Comparison of ENCODE assay signal across 21 cellular contexts in the genomic region with DNA sequence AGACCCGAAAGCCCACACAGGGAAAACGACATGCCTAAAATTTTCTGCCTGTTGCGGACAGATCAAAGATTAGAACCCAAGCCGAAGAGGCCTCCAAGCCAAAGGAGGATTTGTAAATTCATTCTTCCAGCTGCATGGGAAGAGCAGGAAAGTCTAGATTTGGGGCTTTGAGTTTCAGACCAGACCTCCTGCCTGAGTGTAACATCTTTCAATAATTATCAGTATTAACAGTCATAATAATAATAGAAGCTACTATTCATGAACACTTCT. TPM values are rescaled to one million over a fixed set of nuclear protein-coding genes. Genes with fewer than 3 reads are reported as not detected.
DNase-seq lines count a peak whose midpoint lies in the region; ATAC-seq, FAIRE-seq and TF ChIP-seq lines count a peak whose summit lies in the region.
"Had no signal": no experiment of that assay in that cellular context is flagged by ENCODE, and none has a peak within 500 bp of the region (broad histone marks: within the 10 kb centered on the region; RNA-seq: fewer than 3 reads in every experiment).

No MANE protein-coding gene starts in this region.

- TF ChIP-seq CTCF in astrocyte (IDR thresholded peaks at IDR 0.05; ENCODE audit: insufficient read depth, low read depth, low read length) (no peak), smooth muscle cell (IDR thresholded peaks at IDR 0.05; ENCODE audit: borderline replicate concordance, insufficient read depth, poor library complexity, severe bottlenecking) (no peak)

- H3K4ac ChIP-seq in mesendoderm (ENCODE audit: low read depth, low read length): no peak overlapping the region

- H3K4me1 Mint-ChIP-seq in astrocyte (ENCODE audit: low read depth, unreplicated experiment): peaks cover 29% of the 10 kb centered on the region
- no peaks in the 10 kb centered on the region for H3K4me1 Mint-ChIP-seq in stimulated activated effector memory CD8-positive, alpha-beta T cell treated with anti-CD3 and anti-CD28 coated beads, Interleukin-12 subunit alpha, Interleukin-12 subunit beta, amount 100 ng/mL, for 72 hours
- H3K4me1 Mint-ChIP-seq: natural killer cell had no signal

- no peak overlapping the region for H3K4me3 Mint-ChIP-seq in astrocyte (ENCODE audit: unreplicated experiment)
- no peak overlapping the region for H3K4me3 Mint-ChIP-seq in stimulated activated effector memory CD8-positive, alpha-beta T cell treated with anti-CD3 and anti-CD28 coated beads, Interleukin-12 subunit alpha, Interleukin-12 subunit beta, amount 100 ng/mL, for 72 hours
- H3K4me3 Mint-ChIP-seq: natural killer cell; stimulated activated naive CD8-positive, alpha-beta T cell treated with anti-CD3 and anti-CD28 coated beads, Interleukin-15, Interleukin-2, amounts not matched to agents 100 ng/mL and 50 ng/mL, for 24 hours had no signal

- H2BK15ac ChIP-seq in mesendoderm (replicated peaks; ENCODE audit: low read depth): no peak overlapping the region

- no peak overlapping the region for H4K5ac ChIP-seq in mesendoderm (ENCODE audit: low read length)

- H4K20me1 ChIP-seq in astrocyte (ENCODE audit: insufficient read depth, low read length) (no peaks in the 10 kb centered on the region), smooth muscle cell (ENCODE audit: low read depth) (peaks cover 21% of the 10 kb centered on the region)

- H3K79me2 ChIP-seq in ACC112 (ENCODE audit: control insufficient read depth, insufficient read depth, low read length, unreplicated experiment) (peaks cover 25% of the 10 kb centered on the region), astrocyte (ENCODE audit: insufficient read depth, low read length) (peaks cover 20% of the 10 kb centered on the region), mesendoderm (ENCODE audit: control insufficient read depth, insufficient read depth, low read length) (peaks cover 4% of the 10 kb centered on the region), smooth muscle cell (ENCODE audit: low read depth) (peaks cover 18% of the 10 kb centered on the region)

- H3F3A ChIP-seq in smooth muscle cell (ENCODE audit: low read depth): peaks cover 25% of the 10 kb centered on the region

- peaks cover 5% of the 10 kb centered on the region for H3K27me3 Mint-ChIP-seq in astrocyte (ENCODE audit: low read depth, unreplicated experiment)

- H3K18ac ChIP-seq in mesendoderm (ENCODE audit: low read length): peak overlapping the region; percentile 54

- H3K4me3 ChIP-seq in ACC112 (ENCODE audit: low read depth, low read length) (no peak overlapping the region; the same call in 1 of the 2 replicates), astrocyte (ENCODE audit: insufficient read depth, low read depth, low read length) (no peak overlapping the region), mesendoderm (ENCODE audit: low read length) (no peak overlapping the region), smooth muscle cell (no peak overlapping the region)
- H3K4me3 ChIP-seq: ovary had no signal

- WGBS in mesendoderm (ENCODE audit: extremely low coverage, insufficient coverage, low lambda C conversion rate): no CpG with 5 or more reads among the region's 4 CpGs
- WGBS in smooth muscle cell (ENCODE audit: low lambda C conversion rate): 63% methylated on average over 4 of the region's 4 CpGs

- no peak for DNase-seq in astrocyte (ENCODE audit: low read depth)
- DNase-seq in mesendoderm: no peak
- no peak for DNase-seq in smooth muscle cell (lab: John Stamatoyannopoulos, UW; ENCODE audit: unreplicated experiment)
- DNase-seq in NCI-H2227 treated with DMSO at 0.1 percent for 48 hours (lab: John Stamatoyannopoulos, UW): no peak
- DNase-seq in NCI-H2081 (lab: John Stamatoyannopoulos, UW): no peak
- DNase-seq in activated effector memory CD4-positive, alpha-beta T cell treated with anti-CD3 and anti-CD28 coated beads, Interleukin-2, amount 50 U/mL, for 16 hours: no peak
- no peak for DNase-seq in stimulated activated effector memory CD8-positive, alpha-beta T cell treated with anti-CD3 and anti-CD28 coated beads, Interleukin-12 subunit alpha, Interleukin-12 subunit beta, amount 100 ng/mL, for 72 hours (ENCODE audit: low spot score in 2 of 2)
- DNase-seq: activated T-cell treated with anti-CD3 and anti-CD28 coated beads, Interleukin-2, amount 50 U/mL, for 48 hours; cortex of kidney; mammary epithelial cell; natural killer cell; NCI-H1105 treated with DMSO at 0.1 percent for 48 hours; SK-N-SH; stimulated activated CD4-positive, alpha-beta T cell treated with anti-CD3 and anti-CD28 coated beads, Interleukin-2, amount 100 ng/mL, for 24 hours had no signal

- H2AFZ ChIP-seq in ACC112 (ENCODE audit: low read length, unreplicated experiment) (no peak overlapping the region), astrocyte (ENCODE audit: low read depth, low read length) (peak overlapping the region; percentile 30), smooth muscle cell (ENCODE audit: low read depth) (no peak overlapping the region)

- H3K27me3 ChIP-seq in ACC112 (ENCODE audit: insufficient read depth, low read length) (peaks cover 17% of the 10 kb centered on the region), astrocyte (ENCODE audit: insufficient read depth, low read length) (no peaks in the 10 kb centered on the region), mesendoderm (ENCODE audit: insufficient read depth, low read length, poor library complexity) (no peaks in the 10 kb centered on the region), smooth muscle cell (ENCODE audit: low read depth) (no peaks in the 10 kb centered on the region)
- H3K27me3 ChIP-seq: ovary had no signal

- no peaks in the 10 kb centered on the region for H3K36me3 ChIP-seq in ACC112 (ENCODE audit: insufficient read depth, low read length)
- no peaks in the 10 kb centered on the region for H3K36me3 ChIP-seq in astrocyte (ENCODE audit: insufficient read depth, low read length)
- no peaks in the 10 kb centered on the region for H3K36me3 ChIP-seq in mesendoderm (ENCODE audit: control insufficient read depth, insufficient read depth, low read length)
- H3K36me3 ChIP-seq in smooth muscle cell (ENCODE audit: low read depth): no peaks in the 10 kb centered on the region
- H3K36me3 ChIP-seq: ovary had no signal

- H3K4me1 ChIP-seq in ACC112 (ENCODE audit: control insufficient read depth, insufficient read depth, low read length, unreplicated experiment) (peaks cover 25% of the 10 kb centered on the region), astrocyte (ENCODE audit: insufficient read depth, low read length) (peaks cover 44% of the 10 kb centered on the region), mesendoderm (ENCODE audit: control insufficient read depth, low read depth, low read length) (peaks cover 23% of the 10 kb centered on the region), smooth muscle cell (ENCODE audit: low read depth) (peaks cover 15% of the 10 kb centered on the region)

- ATAC-seq in stimulated activated effector memory CD8-positive, alpha-beta T cell treated with anti-CD3 and anti-CD28 coated beads, Interleukin-12 subunit alpha, Interleukin-12 subunit beta, amount 100 ng/mL, for 72 hours: no peak
- ATAC-seq: activated CD4-positive, CD25-positive, alpha-beta regulatory T cell treated with anti-CD3 and anti-CD28 coated beads, Interleukin-2, amount 50 U/mL, for 24 hours; activated naive CD4-positive, alpha-beta T cell treated with anti-CD3 and anti-CD28 coated beads, Interleukin-2, amount 50 U/mL, for 72 hours; natural killer cell had no signal

- H2AK5ac ChIP-seq in mesendoderm (ENCODE audit: low read length): no peak overlapping the region

- peak overlapping the region; percentile 95 for H3K27ac Mint-ChIP-seq in astrocyte (ENCODE audit: unreplicated experiment)
- no peak overlapping the region for H3K27ac Mint-ChIP-seq in stimulated activated effector memory CD8-positive, alpha-beta T cell treated with anti-CD3 and anti-CD28 coated beads, Interleukin-12 subunit alpha, Interleukin-12 subunit beta, amount 100 ng/mL, for 72 hours
- H3K27ac Mint-ChIP-seq: activated naive CD4-positive, alpha-beta T cell treated with anti-CD3 and anti-CD28 coated beads, Interleukin-2, amount 50 U/mL, for 72 hours; natural killer cell; stimulated activated naive CD8-positive, alpha-beta T cell treated with anti-CD3 and anti-CD28 coated beads, Interleukin-15, Interleukin-2, amounts not matched to agents 100 ng/mL and 50 ng/mL, for 24 hours had no signal

- no peak overlapping the region for H3K23ac ChIP-seq in mesendoderm (ENCODE audit: low read length)

- H4K8ac ChIP-seq in mesendoderm (ENCODE audit: low read depth, low read length): no peak overlapping the region

- no peaks in the 10 kb centered on the region for H3K9me3 Mint-ChIP-seq in astrocyte (ENCODE audit: unreplicated experiment)
- H3K9me3 Mint-ChIP-seq in stimulated activated effector memory CD8-positive, alpha-beta T cell treated with anti-CD3 and anti-CD28 coated beads, Interleukin-12 subunit alpha, Interleukin-12 subunit beta, amount 100 ng/mL, for 72 hours: no peaks in the 10 kb centered on the region
- H3K9me3 Mint-ChIP-seq: activated naive CD4-positive, alpha-beta T cell treated with anti-CD3 and anti-CD28 coated beads, Interleukin-2, amount 50 U/mL, for 72 hours; natural killer cell; stimulated activated naive CD8-positive, alpha-beta T cell treated with anti-CD3 and anti-CD28 coated beads, Interleukin-15, Interleukin-2, amounts not matched to agents 100 ng/mL and 50 ng/mL, for 24 hours had no signal

- H3K79me1 ChIP-seq in mesendoderm (ENCODE audit: low read length): peaks cover 3% of the 10 kb centered on the region

- H3K9me3 ChIP-seq in astrocyte (ENCODE audit: insufficient read depth, low read depth, low read length): no peaks in the 10 kb centered on the region
- H3K9me3 ChIP-seq in smooth muscle cell (replicated peaks; ENCODE audit: low read depth): no peaks in the 10 kb centered on the region
- H3K9me3 ChIP-seq: ovary, SK-N-SH had no signal

- H2BK120ac ChIP-seq in mesendoderm (ENCODE audit: low read depth, low read length): no peak overlapping the region

- H3K4me2 ChIP-seq in astrocyte (ENCODE audit: low read length): peak overlapping the region; percentile 89
- no peak overlapping the region for H3K4me2 ChIP-seq in mesendoderm (ENCODE audit: low read length)
- peak overlapping the region; percentile 28 for H3K4me2 ChIP-seq in smooth muscle cell
- H3K4me2 ChIP-seq: SK-N-SH had no signal

- H3K9ac ChIP-seq in astrocyte (ENCODE audit: low read length): peak overlapping the region; percentile 87
- no peak overlapping the region for H3K9ac ChIP-seq in mesendoderm (ENCODE audit: low read length)
- H3K9ac ChIP-seq in smooth muscle cell (ENCODE audit: low read depth): peak overlapping the region; percentile 72
- H3K9ac ChIP-seq: SK-N-SH had no signal

- peak overlapping the region; percentile 58 for H3K27ac ChIP-seq in ACC112 (ENCODE audit: low read depth, low read length)
- peak overlapping the region; percentile 87 for H3K27ac ChIP-seq in astrocyte (ENCODE audit: low read depth, low read length)
- no peak overlapping the region for H3K27ac ChIP-seq in mesendoderm (ENCODE audit: low read depth, low read length)
- peak overlapping the region; percentile 95 for H3K27ac ChIP-seq in smooth muscle cell (ENCODE audit: low read depth)

- no peak overlapping the region for H3K56ac ChIP-seq in mesendoderm (ENCODE audit: low read length)

- H2BK5ac ChIP-seq in mesendoderm (ENCODE audit: low read length): no peak overlapping the region

- FAIRE-seq in astrocyte (lab: Jason Lieb, UNC): no peak
- FAIRE-seq: D721Med, kidney had no signal

- H3K36me3 Mint-ChIP-seq in astrocyte (ENCODE audit: low read depth, unreplicated experiment): no peaks in the 10 kb centered on the region
- no peaks in the 10 kb centered on the region for H3K36me3 Mint-ChIP-seq in stimulated activated effector memory CD8-positive, alpha-beta T cell treated with anti-CD3 and anti-CD28 coated beads, Interleukin-12 subunit alpha, Interleukin-12 subunit beta, amount 100 ng/mL, for 72 hours
- H3K36me3 Mint-ChIP-seq: activated naive CD4-positive, alpha-beta T cell treated with anti-CD3 and anti-CD28 coated beads, Interleukin-2, amount 50 U/mL, for 72 hours; natural killer cell had no signal

RNA-seq across cellular contexts. Expression of gene HSPB8, which starts 1.7 kb away (rescaled TPM):
- total RNA-seq in astrocyte (53.7 and 54.6 TPM in 2 replicates), smooth muscle cell (73.8 and 103 TPM in 2 replicates)
- 13.5 TPM for polyA plus RNA-seq in mesendoderm (2013, experiment 1 of 2)
- 14.3 TPM for polyA plus RNA-seq in mesendoderm (2013, experiment 2 of 2)
- polyA plus RNA-seq in smooth muscle cell: 38.4 and 78.8 TPM in 2 replicates
- total RNA-seq: activated naive CD4-positive, alpha-beta T cell treated with anti-CD3 and anti-CD28 coated beads, Interleukin-2, amount 50 U/mL, for 72 hours; natural killer cell had no signal
- polyA plus RNA-seq: mammary epithelial cell had no signal
